19 cellular contexts compared by ENCODE assay signal in genomic region chr16:336269-336668, GRCh38. TPM values are rescaled to one million over a fixed set of nuclear protein-coding genes. Genes with fewer than 3 reads are reported as not detected.
"Had no signal": no experiment of that assay in that cellular context is flagged by ENCODE, and none has a peak within 500 bp of the region (broad histone marks: within the 10 kb centered on the region; RNA-seq: fewer than 3 reads in every experiment).

No MANE protein-coding gene starts in this region.

- H3K4me3 ChIP-seq: coronary artery, heart left ventricle, right atrium auricular region, skin epidermis, thyroid gland, vagina had no signal

- H3K9me3 Mint-ChIP-seq: activated naive CD4-positive, alpha-beta T cell treated with anti-CD3 and anti-CD28 coated beads for 36 hours; activated T-helper 17 cell treated with anti-CD3 and anti-CD28 coated beads, Interleukin-2, amount 50 U/mL, for 72 hours had no signal

- H3K27me3 Mint-ChIP-seq: activated T-helper 17 cell treated with anti-CD3 and anti-CD28 coated beads, Interleukin-2, amount 50 U/mL, for 72 hours had no signal

- H3K4me3 Mint-ChIP-seq: activated CD8-positive, alpha-beta T cell treated with anti-CD3 and anti-CD28 coated beads, Interleukin-2, amount 10 ng/mL, durations not matched to agents 7 days and 5 days; activated naive CD4-positive, alpha-beta T cell treated with anti-CD3 and anti-CD28 coated beads for 36 hours; activated T-helper 17 cell treated with anti-CD3 and anti-CD28 coated beads, Interleukin-2, amount 50 U/mL, for 72 hours had no signal

- H3K27ac Mint-ChIP-seq: activated CD8-positive, alpha-beta T cell treated with anti-CD3 and anti-CD28 coated beads, Interleukin-2, amount 10 ng/mL, durations not matched to agents 7 days and 5 days; activated naive CD4-positive, alpha-beta T cell treated with anti-CD3 and anti-CD28 coated beads for 36 hours; activated T-helper 17 cell treated with anti-CD3 and anti-CD28 coated beads, Interleukin-2, amount 50 U/mL, for 72 hours had no signal

- H3K4me1 ChIP-seq: thyroid gland had no signal

- DNase-seq: activated CD4-positive, alpha-beta T cell treated with anti-CD3 and anti-CD28 coated beads for 48 hours; activated CD8-positive, alpha-beta T cell treated with anti-CD3 and anti-CD28 coated beads, Interleukin-2, amount 10 ng/mL, durations not matched to agents 7 days and 5 days; activated naive CD4-positive, alpha-beta T cell treated with anti-CD3 and anti-CD28 coated beads for 36 hours; central memory CD4-positive, alpha-beta T cell; effector CD8-positive, alpha-beta T cell; heart left ventricle; mesendoderm; posterior cingulate gyrus; T1000; thyroid gland; WERI-Rb-1 had no signal

- H3K27me3 ChIP-seq: heart left ventricle, right atrium auricular region, thyroid gland, vagina had no signal

- H3K36me3 ChIP-seq: heart left ventricle, right atrium auricular region, thyroid gland, vagina, WERI-Rb-1 had no signal

- FAIRE-seq: frontal cortex, islet of Langerhans had no signal

- ATAC-seq: activated CD8-positive, alpha-beta T cell treated with anti-CD3 and anti-CD28 coated beads, Interleukin-2, amount 10 ng/mL, durations not matched to agents 7 days and 5 days; activated T-helper 17 cell treated with anti-CD3 and anti-CD28 coated beads, Interleukin-2, amount 50 U/mL, for 72 hours; heart left ventricle; left lobe of liver had no signal

- H3K9me3 ChIP-seq: heart left ventricle, right atrium auricular region, thyroid gland, vagina had no signal

- H3K27ac ChIP-seq: coronary artery, heart left ventricle, right atrium auricular region, skin epidermis, thyroid gland, vagina, WERI-Rb-1 had no signal

RNA-seq across cellular contexts. Expression of gene PDIA2, which starts 53.3 kb away (rescaled TPM):
- total RNA-seq: activated CD8-positive, alpha-beta T cell treated with anti-CD3 and anti-CD28 coated beads, Interleukin-2, amount 10 ng/mL, durations not matched to agents 7 days and 5 days; activated naive CD4-positive, alpha-beta T cell treated with anti-CD3 and anti-CD28 coated beads for 36 hours; activated T-helper 17 cell treated with anti-CD3 and anti-CD28 coated beads, Interleukin-2, amount 50 U/mL, for 72 hours; vagina had no signal

RNA-seq across cellular contexts. Expression of gene ARHGDIG, which starts 55.9 kb away (rescaled TPM):
- total RNA-seq: activated CD8-positive, alpha-beta T cell treated with anti-CD3 and anti-CD28 coated beads, Interleukin-2, amount 10 ng/mL, durations not matched to agents 7 days and 5 days; activated naive CD4-positive, alpha-beta T cell treated with anti-CD3 and anti-CD28 coated beads for 36 hours; activated T-helper 17 cell treated with anti-CD3 and anti-CD28 coated beads, Interleukin-2, amount 50 U/mL, for 72 hours; thyroid gland; vagina had no signal
